Comparison of ENCODE assay signal across 9 cellular contexts in genomic region chr4:95020521-95020920, GRCh38.
"Had no signal": no experiment of that assay in that cellular context is flagged by ENCODE, and none has a peak within 500 bp of the region (broad histone marks: within the 10 kb centered on the region; RNA-seq: fewer than 3 reads in every experiment).

No MANE protein-coding gene starts in this region.

- H3K4me3 Mint-ChIP-seq: HFFc6 had no signal

- H3K9me3 Mint-ChIP-seq: HFFc6 had no signal

- H3K9ac ChIP-seq: GM23248 had no signal

- H3K27ac Mint-ChIP-seq: HFFc6 had no signal

- ATAC-seq: HCT116, HepG2, K562 had no signal

- H2AFZ ChIP-seq: GM23248 had no signal

- H3K4me1 ChIP-seq: HAP-1 had no signal

- H3K27ac ChIP-seq: GM23248, HL-60 had no signal

- H3K9me3 ChIP-seq: HAP-1 had no signal

- H3K4me3 ChIP-seq: GM23248, HAP-1, K562 had no signal

- H3K36me3 ChIP-seq: HAP-1 had no signal

- DNase-seq: GM23248, GOT3, H7, HFFc6 had no signal
